In the genomic region with DNA sequence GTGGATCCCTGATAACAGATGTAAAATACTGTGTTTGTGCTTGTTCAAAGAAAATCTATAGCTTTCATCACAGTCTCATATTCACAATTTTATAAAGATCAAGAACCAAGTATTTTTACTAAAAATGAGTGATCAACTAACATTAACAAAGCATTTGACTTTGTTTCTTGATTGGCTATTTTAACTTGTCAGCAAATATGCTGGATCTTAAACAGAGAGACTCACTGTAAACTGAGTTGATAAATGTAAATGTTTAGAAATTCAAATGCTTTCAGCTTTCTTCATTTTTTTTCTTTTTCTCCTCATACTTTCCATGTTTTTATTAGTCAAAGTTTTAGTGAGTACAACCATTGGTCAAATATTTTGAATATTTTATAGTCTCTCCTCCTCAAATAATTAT, we compare ENCODE assay signal across 18 cellular contexts.
DNase-seq lines count a peak whose midpoint lies in the region; ATAC-seq, FAIRE-seq and TF ChIP-seq lines count a peak whose summit lies in the region.
"Had no signal": no experiment of that assay in that cellular context is flagged by ENCODE, and none has a peak within 500 bp of the region (broad histone marks: within the 10 kb centered on the region; RNA-seq: fewer than 3 reads in every experiment).

No MANE protein-coding gene starts in this region.

- CTCF ChIA-PET in IMR-90 (lab: Yijun Ruan, JAX), result no interaction called here

- H2BK120ac ChIP-seq in IMR-90 (ENCODE audit: low read depth, low read length) (no peak overlapping the region), H9 (ENCODE audit: low read depth, low read length, poor library complexity, severe bottlenecking) (no peak overlapping the region)

- BruUV-seq in IMR-90 (replicated peaks; lab: Mats Ljungman, UMichigan), result no TSS peak

- H3K9ac ChIP-seq in IMR-90 (ENCODE audit: low read depth, low read length), result no peak overlapping the region
- H3K9ac ChIP-seq in H9 (ENCODE audit: extremely low read depth, insufficient read length, low read length), result no peak overlapping the region

- H2AK9ac ChIP-seq in IMR-90 (replicated peaks; ENCODE audit: low read depth, low read length, poor library complexity), result no peak overlapping the region

- H2BK15ac ChIP-seq in IMR-90 (ENCODE audit: low read depth, low read length) (no peak overlapping the region), H9 (ENCODE audit: low read depth, low read length) (no peak overlapping the region)

- no peak overlapping the region for H3K4me3 Mint-ChIP-seq in chondrocyte (ENCODE audit: unreplicated experiment)
- no peak overlapping the region for H3K4me3 Mint-ChIP-seq in H9
- H3K4me3 Mint-ChIP-seq: CD4-positive, alpha-beta T cell had no signal

- POLR2A ChIA-PET in IMR-90 (lab: Charles Lee; ENCODE audit: unreplicated experiment), result interaction anchor here (0.5 kb wide), 1 partner anchor 925 kb away, joined by 3 read pairs; no protein-coding TSS in a partner anchor

- H3K36me3 ChIP-seq in IMR-90 (ENCODE audit: control insufficient read depth, insufficient read depth, low read length) (no peaks in the 10 kb centered on the region), small intestine (ENCODE audit: control insufficient read depth in 2 of 2, insufficient read depth in 2 of 2, low read length in 2 of 2) (no peaks in the 10 kb centered on the region)

- H3K18ac ChIP-seq in IMR-90 (ENCODE audit: low read depth, low read length) (peak overlapping the region; percentile 56; the same call in 1 of the 2 replicates), H9 (ENCODE audit: insufficient read length, low read depth, low read length) (no peak overlapping the region)

- no peak overlapping the region for H2AFZ ChIP-seq in IMR-90 (replicated peaks; ENCODE audit: low read length, poor library complexity)
- H2AFZ ChIP-seq in H9 (ENCODE audit: low read length), result no peak overlapping the region

- H3K79me2 ChIP-seq in H9 (ENCODE audit: insufficient read depth, low read length), result no peaks in the 10 kb centered on the region

- H2AK5ac ChIP-seq in IMR-90 (ENCODE audit: low read depth, low read length) (no peak overlapping the region), H9 (ENCODE audit: insufficient read length, low read length) (no peak overlapping the region)

- in situ Hi-C loops in IMR-90 (cut with MboI; ENCODE audit: low sequenced_read_pairs), result no loop called here

- FAIRE-seq in small intestine (lab: Jason Lieb, UNC), result peak; percentile 81
- FAIRE-seq: A204.1, D721Med, G401.6, GM12891, GM19239 had no signal

- DNase-seq in IMR-90 (no peak), chondrocyte (ENCODE audit: low spot score) (no peak), small intestine (no peak), epidermal melanocyte (ENCODE audit: insufficient read length, low spot score) (no peak), H9 (no peak)
- DNase-seq in activated CD4-positive, alpha-beta T cell treated with anti-CD3 and anti-CD28 coated beads for 4 hours, result no peak
- DNase-seq: AML-193; Caco-2; CD4-positive, alpha-beta T cell; GOT3; H7; KBM-7 had no signal

- H2BK5ac ChIP-seq in IMR-90 (ENCODE audit: low read depth, low read length, poor library complexity, severe bottlenecking) (peak overlapping the region; percentile 47), H9 (ENCODE audit: insufficient read length, low read length) (no peak overlapping the region)

- H3K56ac ChIP-seq in IMR-90 (ENCODE audit: extremely low read depth, insufficient read depth, low read length) (no peak overlapping the region), H9 (ENCODE audit: insufficient read length, low read depth, low read length) (no peak overlapping the region)

- H3K4me1 ChIP-seq in IMR-90 (ENCODE audit: control insufficient read depth, insufficient read depth, low read length) (peaks cover 6% of the 10 kb centered on the region), small intestine (ENCODE audit: control insufficient read depth in 2 of 2, insufficient read depth in 1 of 2, low read depth in 1 of 2, low read length in 1 of 2) (no peaks in the 10 kb centered on the region), H9 (ENCODE audit: insufficient read depth, low read length) (no peaks in the 10 kb centered on the region)
- H3K4me1 ChIP-seq: Caco-2 had no signal

- no peak overlapping the region for H3T11ph ChIP-seq in H9 (ENCODE audit: low read length)

- H3K4me2 ChIP-seq in IMR-90 (ENCODE audit: low read depth, low read length) (no peak overlapping the region; the same call in 1 of the 2 replicates), H9 (ENCODE audit: insufficient read depth, insufficient read length, low read length) (no peak overlapping the region)

- H3K9me1 ChIP-seq in IMR-90 (ENCODE audit: insufficient read depth, low read length), result peaks cover 3% of the 10 kb centered on the region; the same call in 1 of the 2 replicates

- H3K4me1 Mint-ChIP-seq in chondrocyte (ENCODE audit: low read depth) (peaks cover 76% of the 10 kb centered on the region), H9 (no peaks in the 10 kb centered on the region)

- no peak for TF ChIP-seq POLR2A in IMR-90 (IDR thresholded peaks at IDR 0.05; ENCODE audit: low read depth, low read length)

- H2BK20ac ChIP-seq in IMR-90 (ENCODE audit: low read depth, low read length) (no peak overlapping the region), H9 (ENCODE audit: low read depth, low read length, poor library complexity, severe bottlenecking) (no peak overlapping the region)

- no peak overlapping the region for H2BK12ac ChIP-seq in H9 (ENCODE audit: insufficient read length, low read depth, low read length)

- H3K23ac ChIP-seq in IMR-90 (ENCODE audit: low read depth, low read length), result no peak overlapping the region
- no peak overlapping the region for H3K23ac ChIP-seq in H9 (ENCODE audit: insufficient read length, low read depth, low read length)

- peak overlapping the region; percentile 86 for H3K27ac Mint-ChIP-seq in chondrocyte (ENCODE audit: unreplicated experiment)
- H3K27ac Mint-ChIP-seq in H9, result no peak overlapping the region
- H3K27ac Mint-ChIP-seq: CD4-positive, alpha-beta T cell had no signal

- no peak overlapping the region for H3K4me3 ChIP-seq in IMR-90 (ENCODE audit: insufficient read depth, low read depth, low read length)
- no peak overlapping the region for H3K4me3 ChIP-seq in small intestine (ENCODE audit: low read depth in 1 of 2, low read length in 2 of 2)

- H3K14ac ChIP-seq in IMR-90 (replicated peaks; ENCODE audit: low read depth, low read length) (no peak overlapping the region), H9 (ENCODE audit: insufficient read depth, low read length) (no peak overlapping the region)

- H4K5ac ChIP-seq in IMR-90 (ENCODE audit: low read depth, low read length) (no peak overlapping the region), H9 (ENCODE audit: insufficient read length, low read depth, low read length) (no peak overlapping the region)

- H3K9me3 ChIP-seq in IMR-90 (ENCODE audit: control insufficient read depth, insufficient read depth, low read length) (no peaks in the 10 kb centered on the region), small intestine (ENCODE audit: control insufficient read depth, low read depth) (no peaks in the 10 kb centered on the region), H9 (ENCODE audit: control insufficient read depth, low read depth, low read length) (no peaks in the 10 kb centered on the region)
- H3K9me3 ChIP-seq: Caco-2 had no signal

- H3K27me3 ChIP-seq in IMR-90 (ENCODE audit: control insufficient read depth, insufficient read depth, low read length) (no peaks in the 10 kb centered on the region), small intestine (ENCODE audit: control insufficient read depth in 2 of 2, insufficient read depth in 2 of 2, low read length in 2 of 2) (no peaks in the 10 kb centered on the region), H9 (ENCODE audit: insufficient read depth, low read length) (no peaks in the 10 kb centered on the region)

- intact Hi-C loops in IMR-90 (cut with micrococcal nuclease), result loop anchor here (5.0 kb wide), 2 partner anchors 150 to 920 kb away; no protein-coding TSS in a partner anchor

- H3K36me3 Mint-ChIP-seq in chondrocyte (ENCODE audit: low read depth) (peaks cover 1% of the 10 kb centered on the region), H9 (ENCODE audit: insufficient read depth in 1 of 3, low read depth in 3 of 3) (no peaks in the 10 kb centered on the region)

- no peak overlapping the region for H3K4ac ChIP-seq in IMR-90 (ENCODE audit: low read depth, low read length)
- H3K4ac ChIP-seq in H9 (ENCODE audit: low read depth, low read length), result no peak overlapping the region

- no peak overlapping the region for H4K8ac ChIP-seq in IMR-90 (ENCODE audit: low read depth in 2 of 2, low read length in 2 of 2)
- H4K8ac ChIP-seq in H9 (replicated peaks; ENCODE audit: insufficient read length, low read depth, low read length), result no peak overlapping the region

- dilution Hi-C loops in IMR-90 (cut with HindIII; ENCODE audit: low sequenced_read_pairs, unreplicated experiment), result no loop called here

- H4K20me1 ChIP-seq in IMR-90 (ENCODE audit: insufficient read depth, low read length) (no peaks in the 10 kb centered on the region), H9 (ENCODE audit: control insufficient read depth, insufficient read depth, insufficient read length) (no peaks in the 10 kb centered on the region)

- H4K91ac ChIP-seq in IMR-90 (ENCODE audit: insufficient read depth, low read depth, low read length) (no peak overlapping the region), H9 (ENCODE audit: insufficient read length, low read depth, low read length) (no peak overlapping the region)

- TF ChIP-seq CTCF in IMR-90 (conservative IDR thresholded peaks at IDR 0.05; ENCODE audit: low read depth, low read length) (no peak), chondrocyte (IDR thresholded peaks at IDR 0.05) (no peak), H9 (conservative IDR thresholded peaks at IDR 0.05) (no peak)

- H3K9me3 Mint-ChIP-seq in chondrocyte (ENCODE audit: low read depth) (peaks cover 15% of the 10 kb centered on the region), H9 (no peaks in the 10 kb centered on the region)
- H3K9me3 Mint-ChIP-seq: CD4-positive, alpha-beta T cell had no signal

- H3K79me1 ChIP-seq in IMR-90 (ENCODE audit: low read depth in 1 of 2, low read length in 2 of 2) (no peaks in the 10 kb centered on the region), H9 (ENCODE audit: insufficient read depth, low read depth, low read length, poor library complexity, severe bottlenecking) (no peaks in the 10 kb centered on the region)

- ATAC-seq in IMR-90 (ENCODE audit: low read depth), result peak; percentile 55

- no peaks in the 10 kb centered on the region for H3K23me2 ChIP-seq in H9 (ENCODE audit: insufficient read length, low read depth, low read length, poor library complexity, severe bottlenecking)

- TF ChIP-seq RAD21 in IMR-90 (IDR thresholded peaks at IDR 0.05; ENCODE audit: low read length), result no peak

- H3K27ac ChIP-seq in IMR-90 (ENCODE audit: insufficient read depth, low read length) (peak overlapping the region; percentile 81; the same call in 1 of the 2 replicates), small intestine (ENCODE audit: low read depth in 1 of 2, low read length in 1 of 2) (no peak overlapping the region), H9 (ENCODE audit: insufficient read length, low read depth, low read length) (no peak overlapping the region)
- H3K27ac ChIP-seq: C4-2B had no signal

- H3K27me3 Mint-ChIP-seq in chondrocyte (ENCODE audit: low read depth), result no peaks in the 10 kb centered on the region
- H3K27me3 Mint-ChIP-seq in H9 (ENCODE audit: low read depth), result no peaks in the 10 kb centered on the region
- H3K27me3 Mint-ChIP-seq: CD4-positive, alpha-beta T cell had no signal
